ENCODE assay signal across 30 cellular contexts in genomic region chr14:59185676-59186075, GRCh38.
"Had no signal": no experiment of that assay in that cellular context is flagged by ENCODE, and none has a peak within 500 bp of the region (broad histone marks: within the 10 kb centered on the region; RNA-seq: fewer than 3 reads in every experiment).

No MANE protein-coding gene starts in this region.

- H3K27ac ChIP-seq: ascending aorta, brain microvascular endothelial cell, coronary artery, dorsolateral prefrontal cortex, gastrocnemius medialis, left ventricle myocardium inferior, parathyroid adenoma, psoas muscle, tibial artery, upper lobe of right lung had no signal

- ATAC-seq: effector memory CD8-positive, alpha-beta T cell; gastrocnemius medialis; mucosa of descending colon; natural killer cell treated with Interleukin-12 subunit alpha and Interleukin-12 subunit beta and Interleukin-15 and Interleukin-18, amount 100 ng/mL, for 72 hours; psoas muscle; stimulated activated naive B cell treated with anti-CD40 and anti-IgM and Interleukin-4, amounts not matched to agents 10 μg/mL and 1 μg/mL and 100 μg/mL, for 72 hours; upper lobe of right lung; WTC11 had no signal

- H3K27me3 ChIP-seq: ascending aorta, brain microvascular endothelial cell, dorsolateral prefrontal cortex, gastrocnemius medialis, suprapubic skin, tibial artery, upper lobe of right lung had no signal

- H3K4me3 Mint-ChIP-seq: activated CD4-positive, alpha-beta memory T cell treated with anti-CD3 and anti-CD28 coated beads, Interleukin-2, amount 10 ng/mL, durations not matched to agents 7 days and 5 days; activated CD4-positive, alpha-beta T cell treated with anti-CD3 and anti-CD28 coated beads, Interleukin-2, amount 10 ng/mL, durations not matched to agents 7 days and 5 days; activated naive CD4-positive, alpha-beta T cell treated with anti-CD3 and anti-CD28 coated beads, Interleukin-2, amount 10 ng/mL, durations not matched to agents 7 days and 5 days; activated naive CD8-positive, alpha-beta T cell treated with anti-CD3 and anti-CD28 coated beads, Interleukin-2, amount 10 ng/mL, durations not matched to agents 7 days and 5 days; activated T-cell treated with anti-CD3 and anti-CD28 coated beads, Interleukin-2, amount 50 U/mL, for 24 hours; effector memory CD8-positive, alpha-beta T cell; natural killer cell treated with Interleukin-12 subunit alpha and Interleukin-12 subunit beta and Interleukin-15 and Interleukin-18, amount 100 ng/mL, for 72 hours; stimulated activated naive B cell treated with anti-CD40 and anti-IgM and Interleukin-4, amounts not matched to agents 10 μg/mL and 1 μg/mL and 100 μg/mL, for 72 hours; WTC11 had no signal

- DNase-seq: activated CD4-positive, alpha-beta memory T cell treated with anti-CD3 and anti-CD28 coated beads, Interleukin-2, amount 10 ng/mL, durations not matched to agents 7 days and 5 days; activated CD4-positive, alpha-beta T cell treated with anti-CD3 and anti-CD28 coated beads for 1 hour; activated CD4-positive, alpha-beta T cell treated with anti-CD3 and anti-CD28 coated beads, Interleukin-2, amount 10 ng/mL, durations not matched to agents 7 days and 5 days; activated CD8-positive, alpha-beta memory T cell treated with anti-CD3 and anti-CD28 coated beads, Interleukin-2, amount 50 U/mL, for 48 hours; activated gamma-delta T cell; activated naive CD4-positive, alpha-beta T cell treated with anti-CD3 and anti-CD28 coated beads, Interleukin-2, amount 10 ng/mL, durations not matched to agents 7 days and 5 days; activated naive CD8-positive, alpha-beta T cell treated with anti-CD3 and anti-CD28 coated beads, Interleukin-2, amount 10 ng/mL, durations not matched to agents 7 days and 5 days; activated T-cell treated with anti-CD3 and anti-CD28 coated beads, Interleukin-2, amount 50 U/mL, for 24 hours; brain microvascular endothelial cell; dorsolateral prefrontal cortex; effector memory CD8-positive, alpha-beta T cell; gastrocnemius medialis; glutamatergic neuron; left ventricle myocardium inferior; mucosa of descending colon; occipital lobe; psoas muscle; stimulated activated CD4-positive, alpha-beta T cell treated with anti-CD3 and anti-CD28 coated beads, Interleukin-15, amount 100 ng/mL, for 24 hours; stimulated activated CD4-positive, alpha-beta T cell treated with anti-CD3 and anti-CD28 coated beads, Interleukin-2, amount 100 ng/mL, for 24 hours; stimulated activated naive B cell treated with anti-CD40 and anti-IgM and Interleukin-4, amounts not matched to agents 10 μg/mL and 1 μg/mL and 100 μg/mL, for 72 hours; T-helper 9 cell; tibial artery; upper lobe of right lung had no signal

- H3K9me3 Mint-ChIP-seq: activated CD4-positive, alpha-beta memory T cell treated with anti-CD3 and anti-CD28 coated beads, Interleukin-2, amount 10 ng/mL, durations not matched to agents 7 days and 5 days; activated CD4-positive, alpha-beta T cell treated with anti-CD3 and anti-CD28 coated beads, Interleukin-2, amount 10 ng/mL, durations not matched to agents 7 days and 5 days; activated naive CD4-positive, alpha-beta T cell treated with anti-CD3 and anti-CD28 coated beads, Interleukin-2, amount 10 ng/mL, durations not matched to agents 7 days and 5 days; activated naive CD8-positive, alpha-beta T cell treated with anti-CD3 and anti-CD28 coated beads, Interleukin-2, amount 10 ng/mL, durations not matched to agents 7 days and 5 days; activated T-cell treated with anti-CD3 and anti-CD28 coated beads, Interleukin-2, amount 50 U/mL, for 24 hours; effector memory CD8-positive, alpha-beta T cell; natural killer cell treated with Interleukin-12 subunit alpha and Interleukin-12 subunit beta and Interleukin-15 and Interleukin-18, amount 100 ng/mL, for 72 hours; stimulated activated naive B cell treated with anti-CD40 and anti-IgM and Interleukin-4, amounts not matched to agents 10 μg/mL and 1 μg/mL and 100 μg/mL, for 72 hours; WTC11 had no signal

- H3K9ac ChIP-seq: parathyroid adenoma had no signal

- H3K27ac Mint-ChIP-seq: activated CD4-positive, alpha-beta memory T cell treated with anti-CD3 and anti-CD28 coated beads, Interleukin-2, amount 10 ng/mL, durations not matched to agents 7 days and 5 days; activated CD4-positive, alpha-beta T cell treated with anti-CD3 and anti-CD28 coated beads, Interleukin-2, amount 10 ng/mL, durations not matched to agents 7 days and 5 days; activated naive CD4-positive, alpha-beta T cell treated with anti-CD3 and anti-CD28 coated beads, Interleukin-2, amount 10 ng/mL, durations not matched to agents 7 days and 5 days; activated naive CD8-positive, alpha-beta T cell treated with anti-CD3 and anti-CD28 coated beads, Interleukin-2, amount 10 ng/mL, durations not matched to agents 7 days and 5 days; activated T-cell treated with anti-CD3 and anti-CD28 coated beads, Interleukin-2, amount 50 U/mL, for 24 hours; effector memory CD8-positive, alpha-beta T cell; natural killer cell treated with Interleukin-12 subunit alpha and Interleukin-12 subunit beta and Interleukin-15 and Interleukin-18, amount 100 ng/mL, for 72 hours; stimulated activated naive B cell treated with anti-CD40 and anti-IgM and Interleukin-4, amounts not matched to agents 10 μg/mL and 1 μg/mL and 100 μg/mL, for 72 hours; WTC11 had no signal

- H3K4me3 ChIP-seq: ascending aorta, coronary artery, dorsolateral prefrontal cortex, gastrocnemius medialis, left ventricle myocardium inferior, mucosa of descending colon, psoas muscle, smooth muscle cell, suprapubic skin, tibial artery, upper lobe of right lung had no signal

- H3K9me3 ChIP-seq: ascending aorta, gastrocnemius medialis, left ventricle myocardium inferior, mucosa of descending colon, psoas muscle, suprapubic skin, tibial artery, upper lobe of right lung had no signal

- H2AFZ ChIP-seq: parathyroid adenoma had no signal

- H3K4me2 ChIP-seq: smooth muscle cell had no signal

- H3K36me3 Mint-ChIP-seq: activated naive CD4-positive, alpha-beta T cell treated with anti-CD3 and anti-CD28 coated beads, Interleukin-2, amount 10 ng/mL, durations not matched to agents 7 days and 5 days; activated naive CD8-positive, alpha-beta T cell treated with anti-CD3 and anti-CD28 coated beads, Interleukin-2, amount 10 ng/mL, durations not matched to agents 7 days and 5 days; natural killer cell treated with Interleukin-12 subunit alpha and Interleukin-12 subunit beta and Interleukin-15 and Interleukin-18, amount 100 ng/mL, for 72 hours; stimulated activated naive B cell treated with anti-CD40 and anti-IgM and Interleukin-4, amounts not matched to agents 10 μg/mL and 1 μg/mL and 100 μg/mL, for 72 hours; WTC11 had no signal

- H3K36me3 ChIP-seq: ascending aorta, brain microvascular endothelial cell, gastrocnemius medialis, left ventricle myocardium inferior, suprapubic skin, tibial artery, upper lobe of right lung had no signal
